In genomic region chr14:71287567-71287966, GRCh38 we compare ENCODE assay signal across 2 cellular contexts.
TF ChIP-seq lines count a peak whose summit lies in the region.

No MANE protein-coding gene starts in this region.

TF ChIP-seq in K562, 482 proteins besides CTCF, POLR2A, EP300 and RAD21:
- TF ChIP-seq MYC (IDR thresholded peaks at IDR 0.05; ENCODE audit: low read depth, low read length) (no peak), MYC (CRISPR knock-in tag; IDR thresholded peaks at IDR 0.05; ENCODE audit: borderline replicate concordance, low read depth) (no peak), ZNF512 (tag; IDR thresholded peaks at IDR 0.05) (peak; percentile 83)

TF ChIP-seq in H1, 55 proteins besides CTCF, POLR2A, EP300 and RAD21:
- TF ChIP-seq KDM4A (IDR thresholded peaks at IDR 0.05; ENCODE audit: low read depth, low read length, severe bottlenecking) (no peak), NANOG (IDR thresholded peaks at IDR 0.05; ENCODE audit: insufficient read depth, low read depth, low read length, poor library complexity, severe bottlenecking) (no peak), ATF2 (IDR thresholded peaks at IDR 0.05; ENCODE audit: low read length) (no peak), PHF8 (conservative IDR thresholded peaks at IDR 0.05; ENCODE audit: low read depth, low read length) (no peak), KDM1A (IDR thresholded peaks at IDR 0.05; ENCODE audit: borderline replicate concordance, low read length) (no peak), E2F6 (IDR thresholded peaks at IDR 0.05) (no peak), POLR2AphosphoS5 (IDR thresholded peaks at IDR 0.05; ENCODE audit: low read depth, low read length) (no peak), CEBPB (IDR thresholded peaks at IDR 0.05; ENCODE audit: low read depth, low read length) (no peak), EZH2 (IDR thresholded peaks at IDR 0.05; ENCODE audit: low read depth, low read length, severe bottlenecking) (no peak), EGR1 (IDR thresholded peaks at IDR 0.05; ENCODE audit: borderline replicate concordance, low read depth, low read length) (no peak), USF2 (IDR thresholded peaks at IDR 0.05; ENCODE audit: low read length) (no peak), SP2 (IDR thresholded peaks at IDR 0.05; ENCODE audit: low read length) (no peak)
